In genomic region chr6:30345852-30346251, GRCh38 we compare ENCODE assay signal across 8 cellular contexts. TPM values are rescaled to one million over a fixed set of nuclear protein-coding genes. Genes with fewer than 3 reads are reported as not detected.
DNase-seq lines count a peak whose midpoint lies in the region; ATAC-seq and TF ChIP-seq lines count a peak whose summit lies in the region.

No MANE protein-coding gene starts in this region.

- no peaks in the 10 kb centered on the region for H3K9me3 Mint-ChIP-seq in mesothelial cell of epicardium

- H3K9me3 ChIP-seq in heart left ventricle (no peaks in the 10 kb centered on the region), uterus (no peaks in the 10 kb centered on the region)

- no peaks in the 10 kb centered on the region for H3K27me3 ChIP-seq in heart left ventricle
- H3K27me3 ChIP-seq in uterus: no peaks in the 10 kb centered on the region

- H3K27ac Mint-ChIP-seq in mesothelial cell of epicardium: peak overlapping the region; percentile 84

- no peak for DNase-seq in heart left ventricle
- DNase-seq in cardiac septum (ENCODE audit: low spot score): no peak
- DNase-seq in astrocyte of the spinal cord (ENCODE audit: low read depth, low spot score): no peak
- DNase-seq in mesothelial cell of epicardium (ENCODE audit: low spot score in 2 of 2, unreplicated experiment in 2 of 2): no peak
- DNase-seq in uterus: no peak
- DNase-seq in COLO829 (ENCODE audit: low spot score): no peak
- no peak for DNase-seq in NCI-H2081 (lab: John Stamatoyannopoulos, UW)
- DNase-seq in MV-4-11 (lab: John Stamatoyannopoulos, UW): no peak

- TF ChIP-seq POLR2A in heart left ventricle (IDR thresholded peaks at IDR 0.05) (no peak), uterus (IDR thresholded peaks at IDR 0.05) (no peak)

- H3K4me3 ChIP-seq in heart left ventricle: peak overlapping the region in 10 of 12 donors; percentile 71 to 92 (median 83)
- H3K4me3 ChIP-seq in astrocyte of the spinal cord (ENCODE audit: low read depth, low read length): peak overlapping the region; percentile 84
- H3K4me3 ChIP-seq in uterus: peak overlapping the region; percentile 74 to 99

- H3K27me3 Mint-ChIP-seq in mesothelial cell of epicardium (ENCODE audit: low read depth): no peaks in the 10 kb centered on the region

- H3K4me3 Mint-ChIP-seq in mesothelial cell of epicardium: peak overlapping the region; percentile 87

- in situ Hi-C loops in astrocyte of the spinal cord (cut with HindIII; ENCODE audit: low sequenced_read_pairs): no loop called here

- H3K27ac ChIP-seq in heart left ventricle (peak overlapping the region in 2 of 12 donors; percentile 72 to 91), uterus (peak overlapping the region in 1 of 2 donors; percentile 92)

- H3K36me3 Mint-ChIP-seq in mesothelial cell of epicardium: peaks cover 16% of the 10 kb centered on the region

- 47 to 53% (median 51%) methylated on average over 4 of the region's 4 CpGs for WGBS in heart left ventricle, 4 donors

- H3K4me1 ChIP-seq in heart left ventricle (peaks cover 0 to 16% (median 8%) of the 10 kb centered on the region in 12 donors), uterus (no peaks in the 10 kb centered on the region)

- intact Hi-C loops in heart left ventricle (cut with DNase I) (loop anchor here in 1 of 10 donors (2.0 kb wide), 1 partner anchor 19 kb away; the partner anchor contains the start of gene TRIM39), cardiac septum (cut with DNase I) (no loop called here), uterus (cut with DNase I; ENCODE audit: low total_unique reads) (no loop called here)

- TF ChIP-seq CTCF in heart left ventricle (IDR thresholded peaks at IDR 0.05): no peak
- TF ChIP-seq CTCF in astrocyte of the spinal cord (IDR thresholded peaks at IDR 0.05; ENCODE audit: low read depth, low read length): no peak
- no peak for TF ChIP-seq CTCF in mesothelial cell of epicardium (IDR thresholded peaks at IDR 0.05; ENCODE audit: unreplicated experiment)
- TF ChIP-seq CTCF in uterus (IDR thresholded peaks at IDR 0.05): no peak

- H3K36me3 ChIP-seq in heart left ventricle (peaks cover 0 to 42% (median 29%) of the 10 kb centered on the region in 9 donors), uterus (no peaks in the 10 kb centered on the region)

- H3K4me1 Mint-ChIP-seq in mesothelial cell of epicardium: peaks cover 10% of the 10 kb centered on the region

- no peak for ATAC-seq in heart left ventricle

RNA-seq across cellular contexts. Expression of gene RPP21, which starts 0.9 kb away (rescaled TPM):
- 10 to 100 TPM; 17.3 to 64.4 (median 24.7) TPM for total RNA-seq in heart left ventricle
- polyA plus RNA-seq in heart left ventricle: 10 to 100 TPM; 84.1 to 88.9 TPM
- total RNA-seq in cardiac septum: 22.1 TPM
- total RNA-seq in mesothelial cell of epicardium: 41.2 to 48.1 TPM (median 46.1 TPM) in 3 replicates
- 100 to 1,000 TPM in 1 of 4 donors, 10 to 100 TPM in 3; 12.9 to 220 (median 66.1) TPM for total RNA-seq in uterus

RNA-seq across cellular contexts. Expression of gene TRIM39, which starts 19.1 kb away (rescaled TPM):
- total RNA-seq in heart left ventricle (10 to 100 TPM in 2 of 9 donors, 1 to 10 TPM in 7; 6.4 to 12.1 (median 8.4) TPM), cardiac septum (10.3 TPM), mesothelial cell of epicardium (14.6 to 16.7 TPM (median 14.7 TPM) in 3 replicates), uterus (10 to 100 TPM in 3 of 4 donors, 1 to 10 TPM in 1; 3.2 to 29.7 (median 18.7) TPM)
- 1 to 10 TPM; 5.1 to 9.6 TPM for polyA plus RNA-seq in heart left ventricle
